In the genomic region with DNA sequence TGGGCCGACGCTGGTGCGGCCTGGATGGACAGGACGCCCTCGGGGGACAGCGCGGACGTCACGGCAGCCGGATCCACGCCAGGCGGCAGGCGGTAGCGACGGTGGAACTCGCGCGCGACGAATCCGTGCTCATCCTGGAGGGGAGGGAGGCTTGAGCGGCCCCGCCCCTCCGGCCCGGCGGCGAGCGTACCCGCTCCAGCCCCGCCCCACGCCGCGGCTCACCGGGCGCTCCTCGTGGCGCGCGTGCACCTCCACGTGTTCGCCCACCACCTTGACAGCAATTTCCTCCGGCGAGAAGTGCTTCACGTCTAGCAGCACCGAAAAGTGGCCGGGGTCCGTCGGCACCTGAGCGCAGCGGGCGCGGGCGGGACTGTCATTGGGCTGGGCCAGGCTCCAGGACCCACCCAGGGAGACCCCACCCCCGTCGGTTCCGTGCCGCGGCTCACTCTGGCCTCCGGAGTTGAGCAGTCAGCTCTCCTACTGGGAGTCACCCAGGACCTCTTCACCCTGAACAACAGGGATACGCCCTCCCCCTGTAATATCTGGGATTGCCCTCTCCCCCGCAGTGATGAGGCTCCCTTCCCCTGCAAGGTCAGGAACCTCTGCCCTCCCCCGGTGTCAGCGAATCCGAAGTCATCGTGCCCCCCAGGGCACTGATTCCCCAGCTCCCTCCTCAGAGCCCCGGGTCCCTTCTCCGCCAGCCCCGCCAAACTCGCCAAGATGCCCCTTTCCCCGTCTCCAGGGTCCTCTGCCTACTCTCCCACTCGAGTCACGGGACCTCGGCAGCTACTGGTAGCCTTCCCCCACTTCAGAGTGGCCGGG, we compare ENCODE assay signal across 8 cellular contexts. TPM values are rescaled to one million over a fixed set of nuclear protein-coding genes. Genes with fewer than 3 reads are reported as not detected.
DNase-seq lines count a peak whose midpoint lies in the region; ATAC-seq and TF ChIP-seq lines count a peak whose summit lies in the region.

No MANE protein-coding gene starts in this region.

- H3K36me3 ChIP-seq in Peyer's patch (peaks cover 0 to 31% (median 0%) of the 10 kb centered on the region in 3 donors), PC-3 (ENCODE audit: low read depth, low read length) (no peaks in the 10 kb centered on the region)

- intact Hi-C loops in PC-3 (cut with micrococcal nuclease) = no loop called here

- H3K9me3 ChIP-seq in Peyer's patch = no peaks in the 10 kb centered on the region
- no peaks in the 10 kb centered on the region for H3K9me3 ChIP-seq in PC-3 (ENCODE audit: low read length)

- TF ChIP-seq CTCF in Peyer's patch (IDR thresholded peaks at IDR 0.05) = no peak
- no peak for TF ChIP-seq CTCF in PC-3 (conservative IDR thresholded peaks at IDR 0.05; ENCODE audit: low read depth, low read length)

- no peak overlapping the region for H3K9ac ChIP-seq in PC-3 (ENCODE audit: low read length)

- H3K9me2 ChIP-seq in PC-3 (replicated peaks; ENCODE audit: low read length) = no peaks in the 10 kb centered on the region

- ATAC-seq in HG03457 (IDR thresholded peaks at IDR 0.05; ENCODE audit: unreplicated experiment) = no peak
- no peak for ATAC-seq in PC-3

- no peaks in the 10 kb centered on the region for H4K20me1 ChIP-seq in PC-3 (ENCODE audit: low read length)

- no peak overlapping the region for H2AFZ ChIP-seq in PC-3 (ENCODE audit: low read length)

- TF ChIP-seq POLR2A in Peyer's patch (IDR thresholded peaks at IDR 0.05) = no peak

- DNase-seq in Peyer's patch (peak; percentile 30 to 80 (median 80)), amniotic epithelial cell (ENCODE audit: low read depth) (peak; percentile 71), iris pigment epithelial cell (ENCODE audit: low read depth) (peak; percentile 77), cerebellar nuclear complex (lab: John Stamatoyannopoulos, UW) (no peak), PC-3 (no peak), epidermal melanocyte (ENCODE audit: insufficient read length, low spot score) (no peak)
- DNase-seq in stimulated activated CD4-positive, alpha-beta T cell treated with anti-CD3 and anti-CD28 coated beads, Interleukin-1b, Interleukin-23, amount 100 ng/mL, for 48 hours = peak; percentile 57

- H3K4me2 ChIP-seq in PC-3 (ENCODE audit: low read length) = no peak overlapping the region

- peaks cover 15% of the 10 kb centered on the region for H3K79me2 ChIP-seq in PC-3 (ENCODE audit: low read length)

- H3K27ac ChIP-seq in Peyer's patch = peak overlapping the region; percentile 74 to 96 (median 91)
- no peak overlapping the region for H3K27ac ChIP-seq in PC-3 (ENCODE audit: low read length)

- H3K27me3 ChIP-seq in Peyer's patch (no peaks in the 10 kb centered on the region), PC-3 (ENCODE audit: low read length) (no peaks in the 10 kb centered on the region)

- CTCF ChIA-PET in PC-3 (lab: Charles Lee) = no interaction called here

- H3F3A ChIP-seq in PC-3 (ENCODE audit: low read length, unreplicated experiment) = peaks cover 3% of the 10 kb centered on the region

- POLR2A ChIA-PET in PC-3 (lab: Charles Lee; ENCODE audit: unreplicated experiment) = no interaction called here

- peaks cover 4 to 41% (median 11%) of the 10 kb centered on the region in 4 donors for H3K4me1 ChIP-seq in Peyer's patch
- peaks cover 7% of the 10 kb centered on the region for H3K4me1 ChIP-seq in PC-3 (ENCODE audit: insufficient read depth, low read length)

- no TSS peak for BruUV-seq in PC-3 (replicated peaks; lab: Mats Ljungman, UMichigan)

- H3K4me3 ChIP-seq in Peyer's patch (peak overlapping the region; percentile 22 to 88 (median 73)), PC-3 (ENCODE audit: low read length) (no peak overlapping the region)

RNA-seq across cellular contexts. Expression of gene HSPB6, which starts 1.1 kb away (rescaled TPM):
- total RNA-seq in Peyer's patch (10 to 100 TPM in 2 of 4 donors, 1 to 10 TPM in 2; 9.2 to 19.8 (median 13.6) TPM), PC-3 (2014; rRNA removed) (not detected in 2 replicates)

RNA-seq across cellular contexts. Expression of gene PROSER3, which starts 2.2 kb away (rescaled TPM):
- 10 to 100 TPM in 3 of 4 donors, 1 to 10 TPM in 1; 6.0 to 36.8 (median 27.2) TPM for total RNA-seq in Peyer's patch
- total RNA-seq in PC-3 (2014; rRNA removed) = 5.5 and 6.1 TPM in 2 replicates

RNA-seq across cellular contexts. Expression of gene LIN37, which starts 7.4 kb away (rescaled TPM):
- total RNA-seq in Peyer's patch = 10 to 100 TPM; 11.6 to 30.5 (median 20.2) TPM
- 4.6 and 8.2 TPM in 2 replicates for total RNA-seq in PC-3 (2014; rRNA removed)

RNA-seq across cellular contexts. Expression of gene PSENEN, which starts 10.3 kb away (rescaled TPM):
- 10 to 100 TPM in 3 of 4 donors, 1 to 10 TPM in 1; 8.3 to 48.2 (median 40.6) TPM for total RNA-seq in Peyer's patch
- total RNA-seq in PC-3 (2014; rRNA removed) = 34.3 and 42.9 TPM in 2 replicates

RNA-seq across cellular contexts. Expression of gene U2AF1L4, which starts 10.5 kb away (rescaled TPM):
- total RNA-seq in Peyer's patch (10 to 100 TPM; 14.5 to 70.5 (median 34.6) TPM), PC-3 (2014; rRNA removed) (7.8 and 16.4 TPM in 2 replicates)

Comparison
In these comparisons a context has a peak if more than half of its experiments do, and no peak if none do; other contexts are left out.
1. DNase-seq: peak in Peyer's patch (3 of 3), amniotic epithelial cell (single experiment), iris pigment epithelial cell (single experiment) and stimulated activated CD4-positive, alpha-beta T cell treated with anti-CD3 and anti-CD28 coated beads, Interleukin-1b, Interleukin-23, amount 100 ng/mL, for 48 hours (single experiment); none in cerebellar nuclear complex (0 of 2), PC-3 (single experiment) and epidermal melanocyte (single experiment).
2. RNA of gene HSPB6, which starts 1.1 kb away (total RNA-seq): 9.2 to 19.8 TPM in Peyer's patch; not detected in PC-3; every median in the first group is over 10 times any median in the second.